8 cellular contexts compared by ENCODE assay signal in genomic region chr3:45105855-45106655, GRCh38. TPM values are rescaled to one million over a fixed set of nuclear protein-coding genes. Genes with fewer than 3 reads are reported as not detected.
DNase-seq lines count a peak whose midpoint lies in the region; ATAC-seq, FAIRE-seq and TF ChIP-seq lines count a peak whose summit lies in the region.

No MANE protein-coding gene starts in this region.

- peak overlapping the region; percentile 55 for H3K27ac ChIP-seq in mammary epithelial cell (ENCODE audit: insufficient read depth, low read depth, low read length)

- BruUV-seq in mammary epithelial cell (replicated peaks; lab: Mats Ljungman, UMichigan) = no TSS peak

- no peak overlapping the region for H3K4me3 ChIP-seq in mammary epithelial cell (replicated peaks in 1 of 3; ENCODE audit: insufficient read depth in 1 of 3, low read depth in 2 of 3, low read length in 3 of 3)

- H3K4me1 ChIP-seq in mammary epithelial cell (ENCODE audit: insufficient read depth, low read length) = peaks cover 30% of the 10 kb centered on the region

- H3K36me3 ChIP-seq in mammary epithelial cell (ENCODE audit: insufficient read depth, low read length) = peaks cover 45% of the 10 kb centered on the region

- WGBS in mammary epithelial cell (ENCODE audit: low coverage, missing lambda C conversion rate) = 52% methylated on average over 5 of the region's 5 CpGs

- H4K20me1 ChIP-seq in mammary epithelial cell (ENCODE audit: insufficient read depth, low read length) = no peaks in the 10 kb centered on the region

- CTCF ChIA-PET in mammary epithelial cell (lab: Charles Lee; ENCODE audit: low non-redundant PET) = interaction anchor here (0.6 kb wide), 2 partner anchors 102 to 104 kb away, joined by 3 to 14 read pairs; no protein-coding TSS in a partner anchor

- TF ChIP-seq CTCF in mammary epithelial cell (conservative IDR thresholded peaks at IDR 0.05 in 1 of 2, IDR thresholded peaks at IDR 0.05 in 1 of 2; ENCODE audit: extremely low read depth in 1 of 2, insufficient read depth in 1 of 2, low read depth in 1 of 2, low read length in 2 of 2) = no peak

- H3K9me3 ChIP-seq in mammary epithelial cell (replicated peaks; ENCODE audit: insufficient read depth, low read length) = no peaks in the 10 kb centered on the region

- no peak overlapping the region for H3K4me2 ChIP-seq in mammary epithelial cell (ENCODE audit: insufficient read depth, low read depth, low read length)

- dilution Hi-C loops in mammary epithelial cell (cut with HindIII; ENCODE audit: low sequenced_read_pairs) = no loop called here

- ATAC-seq in HG02884 (IDR thresholded peaks at IDR 0.05; ENCODE audit: unreplicated experiment) (no peak), HG03354 (IDR thresholded peaks at IDR 0.05; ENCODE audit: poor library complexity, severe bottlenecking, unreplicated experiment) (no peak), GM21390 (IDR thresholded peaks at IDR 0.05; ENCODE audit: unreplicated experiment) (no peak)

- FAIRE-seq in GM18507 (lab: Jason Lieb, UNC) = peak; percentile 63

- H3K27me3 ChIP-seq in mammary epithelial cell (ENCODE audit: insufficient read depth, low read length) = no peaks in the 10 kb centered on the region

- H3K9ac ChIP-seq in mammary epithelial cell (ENCODE audit: insufficient read depth, low read length) = no peak overlapping the region

- H3K79me2 ChIP-seq in mammary epithelial cell (ENCODE audit: insufficient read depth, low read length) = peaks cover 67% of the 10 kb centered on the region

- in situ Hi-C loops in mammary epithelial cell (cut with MboI; ENCODE audit: low sequenced_read_pairs in 2 of 2) = no loop called here

- no peak overlapping the region for H2AFZ ChIP-seq in mammary epithelial cell (ENCODE audit: low read depth, low read length)

- intact Hi-C loops in mammary epithelial cell (cut with micrococcal nuclease) = loop anchor here (1.0 kb wide), 1 partner anchor 14 kb away; no protein-coding TSS in a partner anchor

- DNase-seq in GM18507 (ENCODE audit: extremely low spot score, insufficient read length, low read depth) (no peak), UCSD-AML1 (lab: John Stamatoyannopoulos, UW; ENCODE audit: unreplicated experiment) (peak; percentile 64), mammary epithelial cell (peak; percentile 90), hippocampal formation (lab: John Stamatoyannopoulos, UW) (no peak)
- peak; percentile 77 for DNase-seq in stimulated activated CD4-positive, alpha-beta T cell treated with anti-CD3 and anti-CD28 coated beads, Interleukin-4, amount 100 ng/mL, for 24 hours

RNA-seq across cellular contexts. Expression of gene CDCP1, which starts 40.1 kb away (rescaled TPM):
- total RNA-seq in mammary epithelial cell = 100 to 1,000 TPM; 126 to 271 TPM
- polyA plus RNA-seq in mammary epithelial cell = 138 TPM
- polyA minus RNA-seq in mammary epithelial cell = 432 TPM

Comparison
In these comparisons a context has a peak if more than half of its experiments do, and no peak if none do; other contexts are left out.
1. DNase-seq: peak in UCSD-AML1 (single experiment), mammary epithelial cell (single experiment) and stimulated activated CD4-positive, alpha-beta T cell treated with anti-CD3 and anti-CD28 coated beads, Interleukin-4, amount 100 ng/mL, for 24 hours (single experiment); none in GM18507 (single experiment) and hippocampal formation (0 of 2).